ENCODE assay signal across 8 cellular contexts in genomic region chr3:56915969-56916586, GRCh38.
DNase-seq lines count a peak whose midpoint lies in the region; ATAC-seq lines count a peak whose summit lies in the region.

No MANE protein-coding gene starts in this region.

- peak; percentile 36 for ATAC-seq in HG03469 (IDR thresholded peaks at IDR 0.05; ENCODE audit: unreplicated experiment)
- peak; percentile 80 to 87 for ATAC-seq in activated CD4-positive, CD25-positive, alpha-beta regulatory T cell treated with anti-CD3 and anti-CD28 coated beads, Interleukin-2, amount 50 U/mL, for 24 hours

- peak overlapping the region; percentile 77 for H3K4me3 ChIP-seq in effector memory CD4-positive, alpha-beta T cell (ENCODE audit: insufficient read depth, low read depth, low read length, poor library complexity, severe bottlenecking)

- H3K9me3 ChIP-seq in effector memory CD4-positive, alpha-beta T cell (ENCODE audit: control insufficient read depth, low read length), result no peaks in the 10 kb centered on the region

- H3K4me1 ChIP-seq in effector memory CD4-positive, alpha-beta T cell (ENCODE audit: control insufficient read depth, insufficient read depth, low read length, poor library complexity, severe bottlenecking), result peaks cover 46% of the 10 kb centered on the region

- no peaks in the 10 kb centered on the region for H3K36me3 ChIP-seq in effector memory CD4-positive, alpha-beta T cell (ENCODE audit: control insufficient read depth, insufficient read depth, low read length)

- peak overlapping the region; percentile 83 for H3K27ac ChIP-seq in effector memory CD4-positive, alpha-beta T cell (ENCODE audit: insufficient read depth, low read length, poor library complexity, severe bottlenecking)

- no peaks in the 10 kb centered on the region for H3K27me3 ChIP-seq in effector memory CD4-positive, alpha-beta T cell (replicated peaks; ENCODE audit: control insufficient read depth, insufficient read depth, low read length, poor library complexity, severe bottlenecking)

- DNase-seq in NCI-H2107 treated with DMSO at 0.1 percent for 48 hours (lab: John Stamatoyannopoulos, UW; ENCODE audit: unreplicated experiment), result peak; percentile 27
- no peak for DNase-seq in NCI-H2107 (lab: John Stamatoyannopoulos, UW)
- peak; percentile 52 to 60 (median 59) for DNase-seq in effector memory CD4-positive, alpha-beta T cell
- peak; percentile 84 for DNase-seq in stimulated activated CD4-positive, alpha-beta T cell treated with anti-CD3 and anti-CD28 coated beads, Interleukin-1b, Interleukin-23, amount 100 ng/mL, for 48 hours
- no peak for DNase-seq in NCI-H524 (lab: John Stamatoyannopoulos, UW)
- no peak for DNase-seq in GF-D8 (lab: John Stamatoyannopoulos, UW)

Comparison
In these comparisons a context has a peak if more than half of its experiments do, and no peak if none do; other contexts are left out.
1. DNase-seq: peak in NCI-H2107 treated with DMSO at 0.1 percent for 48 hours (single experiment), effector memory CD4-positive, alpha-beta T cell (3 of 3) and stimulated activated CD4-positive, alpha-beta T cell treated with anti-CD3 and anti-CD28 coated beads, Interleukin-1b, Interleukin-23, amount 100 ng/mL, for 48 hours (single experiment); none in NCI-H2107 (single experiment), NCI-H524 (0 of 2) and GF-D8 (single experiment).